Comparison of ENCODE assay signal across 8 cellular contexts in the genomic region with DNA sequence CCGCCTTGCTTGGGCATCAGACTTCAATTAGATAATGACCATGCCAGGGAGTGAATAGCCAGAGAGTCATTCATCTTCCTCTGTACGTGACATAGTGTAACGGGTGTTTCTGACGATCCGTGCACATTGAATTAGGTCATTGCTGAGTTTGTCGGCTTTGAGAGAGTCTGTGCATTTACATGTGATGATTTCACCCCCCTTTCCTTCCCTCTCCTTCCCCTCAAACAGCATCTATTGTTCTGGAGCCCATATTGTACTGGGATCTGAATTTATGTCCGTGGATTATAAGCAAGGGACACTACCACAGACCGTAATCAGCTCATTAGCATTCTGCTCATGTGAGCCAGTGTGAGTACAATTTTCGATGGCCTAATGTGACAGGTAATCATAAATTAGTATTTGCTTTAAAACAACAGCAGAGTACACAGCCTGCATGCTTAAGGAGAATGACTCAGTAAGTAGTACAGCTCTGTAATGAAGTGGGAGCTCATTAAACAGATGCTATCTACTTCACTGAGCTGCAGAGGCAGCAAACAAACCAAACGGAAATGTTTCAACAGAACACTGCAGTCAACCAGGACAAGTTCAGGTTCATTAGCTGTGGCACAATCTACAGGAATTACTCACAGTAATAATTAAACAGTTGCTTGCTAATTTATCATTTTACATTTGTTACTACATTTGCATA.
DNase-seq lines count a peak whose midpoint lies in the region; ATAC-seq and TF ChIP-seq lines count a peak whose summit lies in the region.

No MANE protein-coding gene starts in this region.

- H3K4me3 Mint-ChIP-seq in activated T-helper 17 cell treated with anti-CD3 and anti-CD28 coated beads, Interleukin-2, amount 50 U/mL, for 72 hours: no peak overlapping the region

- no peaks in the 10 kb centered on the region for H3K36me3 Mint-ChIP-seq in activated T-helper 17 cell treated with anti-CD3 and anti-CD28 coated beads, Interleukin-2, amount 50 U/mL, for 72 hours (ENCODE audit: low read depth)

- H3K9me3 ChIP-seq in SK-N-MC (ENCODE audit: low read depth, low read length) (no peaks in the 10 kb centered on the region), hepatocyte (ENCODE audit: low read depth) (no peaks in the 10 kb centered on the region)

- H2AFZ ChIP-seq in hepatocyte: no peak overlapping the region

- no peak overlapping the region for H3K27ac Mint-ChIP-seq in activated T-helper 17 cell treated with anti-CD3 and anti-CD28 coated beads, Interleukin-2, amount 50 U/mL, for 72 hours

- TF ChIP-seq CTCF in hepatocyte (IDR thresholded peaks at IDR 0.05; ENCODE audit: poor library complexity): no peak

- DNase-seq in DMS 273 (lab: John Stamatoyannopoulos, UW; ENCODE audit: unreplicated experiment): peak; percentile 63
- peak; percentile 45 for DNase-seq in LHCN-M2 (ENCODE audit: low read depth)
- DNase-seq in SK-N-MC (ENCODE audit: low read depth, low spot score): no peak
- peak; percentile 64 for DNase-seq in hepatocyte (ENCODE audit: low spot score)
- no peak for DNase-seq in stimulated activated CD4-positive, alpha-beta T cell treated with anti-CD3 and anti-CD28 coated beads, Interleukin-4, amount 100 ng/mL, for 24 hours
- no peak for DNase-seq in mucosa of gallbladder (ENCODE audit: low spot score)

- peaks cover 3% of the 10 kb centered on the region for H3K9me3 Mint-ChIP-seq in activated T-helper 17 cell treated with anti-CD3 and anti-CD28 coated beads, Interleukin-2, amount 50 U/mL, for 72 hours

- H3K79me2 ChIP-seq in hepatocyte: no peaks in the 10 kb centered on the region

- H3K27me3 ChIP-seq in hepatocyte: no peaks in the 10 kb centered on the region

- H3K4me1 Mint-ChIP-seq in activated T-helper 17 cell treated with anti-CD3 and anti-CD28 coated beads, Interleukin-2, amount 50 U/mL, for 72 hours: no peaks in the 10 kb centered on the region

- H3K27me3 Mint-ChIP-seq in activated T-helper 17 cell treated with anti-CD3 and anti-CD28 coated beads, Interleukin-2, amount 50 U/mL, for 72 hours: no peaks in the 10 kb centered on the region

- H3K9me2 ChIP-seq in hepatocyte (replicated peaks; ENCODE audit: insufficient read depth): no peaks in the 10 kb centered on the region

- no peak for ATAC-seq in activated T-helper 17 cell treated with anti-CD3 and anti-CD28 coated beads, Interleukin-2, amount 50 U/mL, for 72 hours (replicated peaks)
- ATAC-seq in HG02642 (IDR thresholded peaks at IDR 0.05; ENCODE audit: poor library complexity, unreplicated experiment): no peak

- 29% methylated on average over 10 of the region's 10 CpGs for WGBS in hepatocyte (ENCODE audit: low lambda C conversion rate, missing lambda C conversion rate)

- H3K9ac ChIP-seq in SK-N-MC (ENCODE audit: insufficient read length): no peak overlapping the region

- H3K36me3 ChIP-seq in SK-N-MC (ENCODE audit: insufficient read depth, low read length) (no peaks in the 10 kb centered on the region), hepatocyte (replicated peaks; ENCODE audit: insufficient read depth, low read depth) (no peaks in the 10 kb centered on the region)

- peak overlapping the region; percentile 20 for H3K4me2 ChIP-seq in hepatocyte

- peaks cover 27% of the 10 kb centered on the region for H3K4me1 ChIP-seq in hepatocyte (ENCODE audit: insufficient read depth)

- H3K4me3 ChIP-seq in SK-N-MC: 0 out of 2 replicates have a peak overlapping the region, but pooled peaks have one; percentile 47
- H3K4me3 ChIP-seq in hepatocyte: no peak overlapping the region

- no peak overlapping the region for H3K27ac ChIP-seq in SK-N-MC
- H3K27ac ChIP-seq in hepatocyte: peak overlapping the region; percentile 5

- H4K20me1 ChIP-seq in hepatocyte (ENCODE audit: insufficient read depth, poor library complexity, severe bottlenecking): no peaks in the 10 kb centered on the region

Comparison
In these comparisons a context has a peak if more than half of its experiments do, and no peak if none do; other contexts are left out.
1. DNase-seq: peak in DMS 273 (single experiment), LHCN-M2 (single experiment) and hepatocyte (single experiment); none in SK-N-MC (single experiment), stimulated activated CD4-positive, alpha-beta T cell treated with anti-CD3 and anti-CD28 coated beads, Interleukin-4, amount 100 ng/mL, for 24 hours (single experiment) and mucosa of gallbladder (single experiment).